Comparison of ENCODE assay signal across 2 cellular contexts in genomic region chr11:121089566-121089965, GRCh38.
TF ChIP-seq lines count a peak whose summit lies in the region.

No MANE protein-coding gene starts in this region.

TF ChIP-seq in IMR-90, 13 proteins besides CTCF, POLR2A, EP300 and RAD21:
- TF ChIP-seq MXI1 (IDR thresholded peaks at IDR 0.05; ENCODE audit: borderline replicate concordance, low read depth, low read length): no peak
- no peak for TF ChIP-seq ELK1 (IDR thresholded peaks at IDR 0.05; ENCODE audit: borderline replicate concordance, low read depth, low read length)
- no peak for TF ChIP-seq CEBPB (IDR thresholded peaks at IDR 0.05; ENCODE audit: low read depth, low read length)
- TF ChIP-seq MAZ (IDR thresholded peaks at IDR 0.05; ENCODE audit: borderline replicate concordance, low read depth, low read length): no peak
- TF ChIP-seq NFE2L2 (IDR thresholded peaks at IDR 0.05; ENCODE audit: low read depth, low read length): no peak
- no peak for TF ChIP-seq SMC3 (IDR thresholded peaks at IDR 0.05; ENCODE audit: low read depth, low read length)
- TF ChIP-seq MAFK (IDR thresholded peaks at IDR 0.05; ENCODE audit: low read depth, low read length): no peak
- no peak for TF ChIP-seq CHD1 (IDR thresholded peaks at IDR 0.05; ENCODE audit: low read depth, low read length)
- TF ChIP-seq USF2 (IDR thresholded peaks at IDR 0.05; ENCODE audit: low read depth, low read length): no peak
- TF ChIP-seq RFX5 (IDR thresholded peaks at IDR 0.05; ENCODE audit: low read depth, low read length): no peak
- no peak for TF ChIP-seq BHLHE40 (IDR thresholded peaks at IDR 0.05; ENCODE audit: low read depth, low read length)
- TF ChIP-seq FOS (IDR thresholded peaks at IDR 0.05; ENCODE audit: low read depth, low read length): no peak
- no peak for TF ChIP-seq RCOR1 (IDR thresholded peaks at IDR 0.05; ENCODE audit: insufficient replicate concordance, low read length)

TF ChIP-seq in HepG2, 621 proteins besides CTCF, POLR2A, EP300 and RAD21:
- TF ChIP-seq FOXA1 (IDR thresholded peaks at IDR 0.05): 0 out of 2 replicates have a peak, but pooled peaks have one; percentile 9
- no peak for TF ChIP-seq FOXA1 (CRISPR knock-in tag; IDR thresholded peaks at IDR 0.05)
- no peak for TF ChIP-seq BCLAF1 (IDR thresholded peaks at IDR 0.05)
- no peak for TF ChIP-seq ZSCAN20 (CRISPR knock-in tag; IDR thresholded peaks at IDR 0.05; ENCODE audit: borderline replicate concordance)
